13 cellular contexts compared by ENCODE assay signal in the genomic region with DNA sequence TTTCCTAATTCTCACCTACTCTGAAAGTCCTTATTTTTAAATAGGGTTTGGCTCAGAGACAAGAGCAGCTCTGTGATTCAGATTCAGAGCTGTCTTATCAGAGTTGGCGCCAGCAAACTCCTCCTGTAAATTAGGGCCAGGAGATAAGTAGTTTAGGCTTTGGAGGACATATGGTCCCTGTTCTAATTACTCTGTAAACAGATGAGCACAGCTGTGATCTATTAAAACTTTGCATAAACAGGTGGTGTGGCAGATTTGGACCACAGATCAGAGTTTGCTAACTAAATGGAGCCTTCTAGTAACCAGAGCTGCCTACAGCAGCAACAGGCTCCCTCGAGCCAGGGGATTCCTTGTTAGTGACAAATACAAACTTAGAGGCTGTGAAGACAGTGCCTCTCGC. TPM values are rescaled to one million over a fixed set of nuclear protein-coding genes. Genes with fewer than 3 reads are reported as not detected.
DNase-seq lines count a peak whose midpoint lies in the region; ATAC-seq and TF ChIP-seq lines count a peak whose summit lies in the region.
"Had no signal": no experiment of that assay in that cellular context is flagged by ENCODE, and none has a peak within 500 bp of the region (broad histone marks: within the 10 kb centered on the region; RNA-seq: fewer than 3 reads in every experiment).

No MANE protein-coding gene starts in this region.

- intact Hi-C loops in Right ventricle myocardium superior (cut with DNase I) (no loop called here), cardiac septum (cut with DNase I) (no loop called here), A673 (cut with micrococcal nuclease; ENCODE audit: unreplicated experiment) (no loop called here)

- H3K27ac ChIP-seq in A673 (ENCODE audit: low read depth, low read length, poor library complexity, severe bottlenecking), result no peak overlapping the region
- H3K27ac ChIP-seq: dorsolateral prefrontal cortex, SJSA1 had no signal

- H3K4me1 ChIP-seq in A673 (ENCODE audit: insufficient read depth, low read length, poor library complexity, severe bottlenecking), result no peaks in the 10 kb centered on the region

- CTCF ChIA-PET in A673 (lab: Charles Lee), result interaction anchor here (0.7 kb wide), 1 partner anchor 240 kb away, joined by 4 read pairs; no protein-coding TSS in a partner anchor

- no TSS peak for BruUV-seq in A673 (replicated peaks; lab: Mats Ljungman, UMichigan)

- H3K9me3 ChIP-seq in A673 (ENCODE audit: low read depth, low read length, poor library complexity, severe bottlenecking), result no peaks in the 10 kb centered on the region
- H3K9me3 ChIP-seq: SJSA1 had no signal

- H3K4me3 ChIP-seq in fibroblast of the aortic adventitia (ENCODE audit: low read depth, low read length) (no peak overlapping the region), A673 (ENCODE audit: low read depth, low read length, poor library complexity, severe bottlenecking) (no peak overlapping the region)
- H3K4me3 ChIP-seq: dorsolateral prefrontal cortex, SJSA1, smooth muscle cell had no signal

- POLR2A ChIA-PET in A673 (lab: Charles Lee; ENCODE audit: low non-redundant PET), result no interaction called here

- H3K27me3 ChIP-seq in A673 (replicated peaks; ENCODE audit: insufficient read depth, low read depth, low read length, poor library complexity), result no peaks in the 10 kb centered on the region
- H3K27me3 ChIP-seq: dorsolateral prefrontal cortex, SJSA1 had no signal

- no peak for DNase-seq in Right ventricle myocardium superior
- DNase-seq in cardiac septum (ENCODE audit: low spot score), result no peak
- peak; percentile 75 for DNase-seq in NCI-H748 (lab: John Stamatoyannopoulos, UW; ENCODE audit: unreplicated experiment)
- DNase-seq in fibroblast of the aortic adventitia (ENCODE audit: low read depth), result peak; percentile 26
- no peak for DNase-seq in A673 (ENCODE audit: low spot score)
- DNase-seq in KG1 (lab: John Stamatoyannopoulos, UW), result no peak
- DNase-seq in GM03348 (ENCODE audit: low spot score), result no peak
- DNase-seq: activated effector memory CD4-positive, alpha-beta T cell treated with Interleukin-2 at 50 U/mL for 16 hours; dorsolateral prefrontal cortex; GOT3 had no signal

- ATAC-seq in Right ventricle myocardium superior (ENCODE audit: poor library complexity), result peak; percentile 36
- no peak for ATAC-seq in GM19328 (IDR thresholded peaks at IDR 0.05; ENCODE audit: unreplicated experiment)

- no peaks in the 10 kb centered on the region for H3K36me3 ChIP-seq in A673 (ENCODE audit: insufficient read depth, low read length, poor library complexity, severe bottlenecking)
- H3K36me3 ChIP-seq: SJSA1 had no signal

- TF ChIP-seq CTCF in fibroblast of the aortic adventitia (IDR thresholded peaks at IDR 0.05; ENCODE audit: insufficient read depth, low read length) (no peak), A673 (conservative IDR thresholded peaks at IDR 0.05; ENCODE audit: low read depth, low read length) (no peak)

RNA-seq across cellular contexts. Expression of a gene that starts 27.9 kb away (rescaled TPM):
- total RNA-seq in Right ventricle myocardium superior, result 3.1 TPM
- total RNA-seq in cardiac septum, result 9.6 TPM
- total RNA-seq in fibroblast of the aortic adventitia (ENCODE audit: low replicate concordance), result 1.3 and 4.4 TPM in 2 replicates
- 3.6 and 7.5 TPM in 2 replicates for total RNA-seq in A673 (2021)

RNA-seq across cellular contexts. Expression of a gene that starts 41.9 kb away (rescaled TPM):
- total RNA-seq in Right ventricle myocardium superior (22.5 TPM), cardiac septum (25.9 TPM), fibroblast of the aortic adventitia (ENCODE audit: low replicate concordance) (10.0 and 30.5 TPM in 2 replicates), A673 (2021) (46.8 and 49.3 TPM in 2 replicates)

Comparison
In these comparisons a context has a peak if more than half of its experiments do, and no peak if none do; other contexts are left out.
1. DNase-seq: peak in NCI-H748 (single experiment) and fibroblast of the aortic adventitia (single experiment); none in Right ventricle myocardium superior (single experiment), cardiac septum (single experiment), A673 (single experiment), KG1 (single experiment) and GM03348 (single experiment).